15 cellular contexts compared by ENCODE assay signal in genomic region chr3:172218350-172219323, GRCh38.
DNase-seq lines count a peak whose midpoint lies in the region; ATAC-seq, FAIRE-seq and TF ChIP-seq lines count a peak whose summit lies in the region.
"Had no signal": no experiment of that assay in that cellular context is flagged by ENCODE, and none has a peak within 500 bp of the region (broad histone marks: within the 10 kb centered on the region; RNA-seq: fewer than 3 reads in every experiment).

No MANE protein-coding gene starts in this region.

- H3K27me3 ChIP-seq in CD8-positive, alpha-beta memory T cell (ENCODE audit: insufficient read depth, low read length, poor library complexity, severe bottlenecking), result no peaks in the 10 kb centered on the region
- no peaks in the 10 kb centered on the region for H3K27me3 ChIP-seq in keratinocyte (ENCODE audit: control insufficient read depth, extremely low read depth, insufficient read depth, low read length)
- H3K27me3 ChIP-seq: BE2C had no signal

- intact Hi-C loops in posterior vena cava (cut with DNase I), result no loop called here
- intact Hi-C loops in OCI-LY7 (cut with micrococcal nuclease; ENCODE audit: unreplicated experiment), result no loop called here

- H2AFZ ChIP-seq in keratinocyte (ENCODE audit: control insufficient read depth, low read length) (no peak overlapping the region), OCI-LY7 (ENCODE audit: low read length) (no peak overlapping the region)

- peaks cover 75% of the 10 kb centered on the region for H3K79me2 ChIP-seq in keratinocyte (ENCODE audit: control insufficient read depth, insufficient read depth, low read length)
- no peaks in the 10 kb centered on the region for H3K79me2 ChIP-seq in OCI-LY7 (ENCODE audit: insufficient read depth, low read depth, low read length)

- H3K9ac ChIP-seq in keratinocyte (ENCODE audit: control insufficient read depth, extremely low read depth, insufficient read depth, low read length), result no peak overlapping the region

- DNase-seq in CD8-positive, alpha-beta memory T cell, result no peak
- DNase-seq in keratinocyte (ENCODE audit: low read depth, low spot score) (no peak), posterior vena cava (ENCODE audit: low spot score) (no peak), NCI-H2107 treated with DMSO at 0.1 percent for 48 hours (lab: John Stamatoyannopoulos, UW; ENCODE audit: unreplicated experiment) (no peak), OCI-LY7 (ENCODE audit: low spot score) (no peak)
- DNase-seq: activated B cell treated with CpG ODN at 0.5 μM for 24 hours; activated effector memory CD4-positive, alpha-beta T cell treated with Interleukin-2 at 50 U/mL for 16 hours; BE2C; NCI-H2081; nucleus accumbens; stimulated activated CD4-positive, alpha-beta T cell treated with anti-CD3 and anti-CD28 coated beads, Interleukin-4, amount 100 ng/mL, for 4 hours had no signal

- H3K9me1 ChIP-seq in keratinocyte (ENCODE audit: control insufficient read depth, extremely low read depth, insufficient read depth, low read length), result no peaks in the 10 kb centered on the region

- dilution Hi-C loops in keratinocyte (cut with MboI; ENCODE audit: extremely low pct_ligation_motif_present, low sequenced_read_pairs), result no loop called here

- peak overlapping the region in 1 of 7 donors; percentile 24 for H3K4me3 Mint-ChIP-seq in CD8-positive, alpha-beta memory T cell
- H3K4me3 Mint-ChIP-seq: activated B cell treated with CpG ODN at 0.5 μM for 24 hours had no signal

- ATAC-seq in GM21390 (IDR thresholded peaks at IDR 0.05; ENCODE audit: unreplicated experiment) (peak; percentile 67), SK-N-SH treated with all-trans-retinoic acid at 6 μM for 48 hours (peak; percentile 17; the same call in 2 of the 3 replicates), HG02642 (IDR thresholded peaks at IDR 0.05; ENCODE audit: poor library complexity, unreplicated experiment) (no peak)
- ATAC-seq: Right ventricle myocardium inferior had no signal

- peaks cover 0 to 3% (median 3%) of the 10 kb centered on the region in 3 donors for H3K36me3 Mint-ChIP-seq in CD8-positive, alpha-beta memory T cell

- H4K20me1 ChIP-seq in keratinocyte (ENCODE audit: control insufficient read depth, extremely low read depth, insufficient read depth, low read length) (peaks cover 2% of the 10 kb centered on the region), OCI-LY7 (ENCODE audit: insufficient read depth, low read length) (no peaks in the 10 kb centered on the region)

- FAIRE-seq in keratinocyte (lab: Jason Lieb, UNC), result peak; percentile 32

- H3K4me3 ChIP-seq in CD8-positive, alpha-beta memory T cell (ENCODE audit: low read length), result no peak overlapping the region
- H3K4me3 ChIP-seq in keratinocyte (ENCODE audit: control insufficient read depth in 2 of 3, extremely low read depth in 1 of 3, insufficient read depth in 2 of 3, low read depth in 1 of 3, low read length in 3 of 3) (no peak overlapping the region), OCI-LY7 (ENCODE audit: low read depth, low read length, poor library complexity, severe bottlenecking) (no peak overlapping the region)

- no peaks in the 10 kb centered on the region for H3K9me2 ChIP-seq in OCI-LY7 (ENCODE audit: insufficient read depth, low read length)

- no TSS peak for BruUV-seq in OCI-LY7 (replicated peaks; lab: Mats Ljungman, UMichigan)

- H3K4me2 ChIP-seq in keratinocyte (ENCODE audit: control insufficient read depth, extremely low read depth, insufficient read depth, low read depth, low read length), result no peak overlapping the region
- H3K4me2 ChIP-seq in OCI-LY7 (ENCODE audit: low read length), result no peak overlapping the region

- no peaks in the 10 kb centered on the region for H3K36me3 ChIP-seq in CD8-positive, alpha-beta memory T cell (ENCODE audit: insufficient read depth, low read length)
- H3K36me3 ChIP-seq in keratinocyte (ENCODE audit: control insufficient read depth in 2 of 2, extremely low read depth in 1 of 2, insufficient read depth in 2 of 2, low read length in 2 of 2) (no peaks in the 10 kb centered on the region), OCI-LY7 (ENCODE audit: insufficient read depth, low read length) (no peaks in the 10 kb centered on the region)
- H3K36me3 ChIP-seq: BE2C had no signal

- TF ChIP-seq CTCF in keratinocyte (optimal IDR thresholded peaks at IDR 0.05 in 1 of 3, IDR thresholded peaks at IDR 0.05 in 1 of 3, conservative IDR thresholded peaks at IDR 0.05 in 1 of 3; ENCODE audit: extremely low read depth in 1 of 3, insufficient read depth in 2 of 3, low read length in 3 of 3), result no peak
- TF ChIP-seq CTCF in OCI-LY7 (conservative IDR thresholded peaks at IDR 0.05; ENCODE audit: low read length), result no peak

- no peaks in the 10 kb centered on the region for H3K4me1 ChIP-seq in CD8-positive, alpha-beta memory T cell (ENCODE audit: insufficient read depth, low read length)
- H3K4me1 ChIP-seq in keratinocyte (ENCODE audit: control insufficient read depth, extremely low read depth, insufficient read depth, low read length) (peaks cover 28% of the 10 kb centered on the region), OCI-LY7 (ENCODE audit: insufficient read depth, low read length, poor library complexity, severe bottlenecking) (no peaks in the 10 kb centered on the region)

- H3K4me1 Mint-ChIP-seq in CD8-positive, alpha-beta memory T cell, result peaks cover 28 to 40% (median 34%) of the 10 kb centered on the region in 3 donors
- H3K4me1 Mint-ChIP-seq: activated B cell treated with CpG ODN at 0.5 μM for 24 hours had no signal

- H3K9me3 ChIP-seq in CD8-positive, alpha-beta memory T cell (ENCODE audit: low read length), result no peaks in the 10 kb centered on the region
- H3K9me3 ChIP-seq in keratinocyte (ENCODE audit: control insufficient read depth, low read depth, low read length), result no peaks in the 10 kb centered on the region
- no peaks in the 10 kb centered on the region for H3K9me3 ChIP-seq in OCI-LY7 (ENCODE audit: low read length)
- H3K9me3 ChIP-seq: BE2C had no signal

- H3K27me3 Mint-ChIP-seq in CD8-positive, alpha-beta memory T cell, result no peaks in the 10 kb centered on the region

- H3K9me3 Mint-ChIP-seq in CD8-positive, alpha-beta memory T cell, result no peaks in the 10 kb centered on the region
- H3K9me3 Mint-ChIP-seq: activated B cell treated with CpG ODN at 0.5 μM for 24 hours had no signal

- H3K27ac Mint-ChIP-seq in CD8-positive, alpha-beta memory T cell, result peak overlapping the region in 5 of 8 donors; percentile 12 to 83 (median 50)
- H3K27ac Mint-ChIP-seq: activated B cell treated with CpG ODN at 0.5 μM for 24 hours had no signal

- POLR2A ChIA-PET in CD8-positive, alpha-beta memory T cell (lab: Charles Lee), result no interaction called here
- POLR2A ChIA-PET in OCI-LY7 (lab: Charles Lee), result interaction anchor here (0.5 to 1.1 kb wide), 10 partner anchors 28 to 438 kb away, joined by 3 to 7 read pairs (median 3); no protein-coding TSS in a partner anchor

- CTCF ChIA-PET in CD8-positive, alpha-beta memory T cell (lab: Charles Lee), result interaction anchor here (1.0 kb wide), 1 partner anchor 181 kb away, joined by 3 read pairs; no protein-coding TSS in a partner anchor
- CTCF ChIA-PET in OCI-LY7 (lab: Charles Lee; ENCODE audit: unreplicated experiment), result no interaction called here

- no peak overlapping the region for H3K27ac ChIP-seq in CD8-positive, alpha-beta memory T cell (ENCODE audit: low read depth, low read length)
- no peak overlapping the region for H3K27ac ChIP-seq in keratinocyte (ENCODE audit: control insufficient read depth, insufficient read depth, low read length)
- H3K27ac ChIP-seq in OCI-LY7 (ENCODE audit: low read depth, low read length, poor library complexity, severe bottlenecking), result no peak overlapping the region

TF ChIP-seq in SK-N-SH treated with all-trans-retinoic acid at 6 μM for 48 hours, 23 proteins besides CTCF, POLR2A, EP300 and RAD21:
- TF ChIP-seq PPARA (CRISPR knock-in tag; IDR thresholded peaks at IDR 0.05; ENCODE audit: borderline replicate concordance) (no peak), OSR1 (CRISPR knock-in tag; IDR thresholded peaks at IDR 0.05) (no peak), TSHZ2 (CRISPR knock-in tag; IDR thresholded peaks at IDR 0.05) (no peak), TOX (CRISPR knock-in tag; IDR thresholded peaks at IDR 0.05; ENCODE audit: borderline replicate concordance) (no peak)
